ENCODE assay signal across 31 cellular contexts in genomic region chr11:63911440-63911839, GRCh38. TPM values are rescaled to one million over a fixed set of nuclear protein-coding genes. Genes with fewer than 3 reads are reported as not detected.
DNase-seq lines count a peak whose midpoint lies in the region; ATAC-seq and TF ChIP-seq lines count a peak whose summit lies in the region.
"Had no signal": no experiment of that assay in that cellular context is flagged by ENCODE, and none has a peak within 500 bp of the region (broad histone marks: within the 10 kb centered on the region; RNA-seq: fewer than 3 reads in every experiment).

No MANE protein-coding gene starts in this region.

- WGBS in ectodermal cell, 2 experiments: 67 to 73% methylated on average over 8 of the region's 8 CpGs

- TF ChIP-seq CTCF in cardiac muscle cell (IDR thresholded peaks at IDR 0.05; ENCODE audit: low read depth, low read length) (no peak), nephron (IDR thresholded peaks at IDR 0.05; ENCODE audit: unreplicated experiment in 3 of 3) (no peak), tibial artery (IDR thresholded peaks at IDR 0.05) (no peak)

- H3K36me3 ChIP-seq in cardiac muscle cell: peaks cover 5% of the 10 kb centered on the region
- H3K36me3 ChIP-seq in ectodermal cell (ENCODE audit: control insufficient read depth, insufficient read depth, low read length): peaks cover 27% of the 10 kb centered on the region
- H3K36me3 ChIP-seq in tibial artery: peaks cover 8 to 37% (median 22%) of the 10 kb centered on the region in 3 donors
- H3K36me3 ChIP-seq: uterus had no signal

- no peaks in the 10 kb centered on the region for H3K9me3 Mint-ChIP-seq in nephron
- H3K9me3 Mint-ChIP-seq: activated B cell treated with CpG ODN at 0.5 μM for 24 hours; activated naive CD4-positive, alpha-beta T cell treated with anti-CD3 and anti-CD28 coated beads, Interleukin-2, amount 50 U/mL, for 72 hours; activated T-helper 2 cell treated with anti-CD3 and anti-CD28 coated beads, Interferon-gamma antibody, Interleukin-2, Interleukin-4, amounts not matched to agents 10 μg/mL and 5 μg/mL and 100 μg/mL, durations not matched to agents 14 hours and 24 hours and 36 hours; effector memory CD8-positive, alpha-beta T cell had no signal

- H3K4me1 ChIP-seq in cardiac muscle cell (ENCODE audit: low read depth) (peaks cover 45% of the 10 kb centered on the region), ectodermal cell (ENCODE audit: control insufficient read depth, insufficient read depth, low read length) (peaks cover 67% of the 10 kb centered on the region), tibial artery (peaks cover 0 to 54% (median 48%) of the 10 kb centered on the region in 4 donors)
- H3K4me1 ChIP-seq: foreskin keratinocyte had no signal

- H3K27me3 ChIP-seq in cardiac muscle cell: no peaks in the 10 kb centered on the region
- no peaks in the 10 kb centered on the region for H3K27me3 ChIP-seq in ectodermal cell (ENCODE audit: control insufficient read depth, insufficient read depth, low read length, poor library complexity, severe bottlenecking)
- H3K27me3 ChIP-seq in tibial artery: no peaks in the 10 kb centered on the region
- H3K27me3 ChIP-seq: hepatocyte, uterus had no signal

- intact Hi-C loops in cardiac septum (cut with DNase I) (no loop called here), tibial artery (cut with DNase I; ENCODE audit: low total_unique reads) (no loop called here)

- H3K36me3 Mint-ChIP-seq in nephron (ENCODE audit: low read depth): peaks cover 7% of the 10 kb centered on the region
- H3K36me3 Mint-ChIP-seq: activated naive CD4-positive, alpha-beta T cell treated with anti-CD3 and anti-CD28 coated beads, Interleukin-2, amount 50 U/mL, for 72 hours had no signal

- H3K4me3 ChIP-seq in cardiac muscle cell: no peak overlapping the region
- no peak overlapping the region for H3K4me3 ChIP-seq in ectodermal cell (ENCODE audit: insufficient read depth, low read depth, low read length)
- no peak overlapping the region for H3K4me3 ChIP-seq in tibial artery
- H3K4me3 ChIP-seq: hepatocyte, left lung, mucosa of descending colon, smooth muscle cell, uterus had no signal

- H3K27ac ChIP-seq in cardiac muscle cell (peak overlapping the region; percentile 92), ectodermal cell (ENCODE audit: insufficient read depth, low read depth, low read length, poor library complexity, severe bottlenecking) (peak overlapping the region; percentile 72), tibial artery (peak overlapping the region; percentile 56 to 69)
- H3K27ac ChIP-seq: foreskin keratinocyte, left lung had no signal

- no peaks in the 10 kb centered on the region for H3K9me3 ChIP-seq in cardiac muscle cell (ENCODE audit: low read depth)
- H3K9me3 ChIP-seq in ectodermal cell (ENCODE audit: control insufficient read depth, low read length): no peaks in the 10 kb centered on the region
- H3K9me3 ChIP-seq in tibial artery: no peaks in the 10 kb centered on the region
- H3K9me3 ChIP-seq: left lung, mucosa of descending colon, uterus had no signal

- no peak overlapping the region for H3K4me3 Mint-ChIP-seq in nephron
- H3K4me3 Mint-ChIP-seq: activated B cell treated with CpG ODN at 0.5 μM for 24 hours; effector memory CD8-positive, alpha-beta T cell had no signal

- no peaks in the 10 kb centered on the region for H3K27me3 Mint-ChIP-seq in nephron (ENCODE audit: low read depth)
- H3K27me3 Mint-ChIP-seq: effector memory CD8-positive, alpha-beta T cell had no signal

- no peak for DNase-seq in cardiac muscle cell (ENCODE audit: low read depth in 1 of 2, low spot score in 1 of 2)
- no peak for DNase-seq in cardiac septum (ENCODE audit: low spot score)
- DNase-seq in tibial artery: no peak
- DNase-seq: activated B cell treated with CpG ODN at 0.5 μM for 24 hours; activated CD4-positive, alpha-beta T cell treated with anti-CD3 and anti-CD28 coated beads, Interleukin-2, amount 50 U/mL, for 4 hours; activated CD8-positive, alpha-beta memory T cell treated with anti-CD3 and anti-CD28 coated beads, Interleukin-2, amount 50 U/mL, for 48 hours; COR-L47; effector memory CD8-positive, alpha-beta T cell; foreskin keratinocyte; KBM-7; left lung; MM.1S; mucosa of descending colon; NCI-H1417 treated with DMSO at 0.1 percent for 48 hours; NCI-H2107; NK-92 treated with Interleukin-12 subunit alpha and Interleukin-12 subunit beta, amount 100 ng/mL, for 24 hours; SHP77 treated with DMSO at 0.1 percent for 48 hours; stimulated activated CD4-positive, alpha-beta T cell treated with anti-CD3 and anti-CD28 coated beads, Interleukin-2, amount 100 ng/mL, for 24 hours; substantia nigra; T1000; uterus had no signal

- ATAC-seq in GM21367 (IDR thresholded peaks at IDR 0.05; ENCODE audit: unreplicated experiment): no peak
- no peak for ATAC-seq in GM18502 (IDR thresholded peaks at IDR 0.05; ENCODE audit: poor library complexity, unreplicated experiment)
- no peak for ATAC-seq in HG02759 (IDR thresholded peaks at IDR 0.05; ENCODE audit: unreplicated experiment)
- ATAC-seq: activated naive CD4-positive, alpha-beta T cell treated with anti-CD3 and anti-CD28 coated beads, Interleukin-2, amount 50 U/mL, for 72 hours; effector memory CD8-positive, alpha-beta T cell; esophagus mucosa; foreskin keratinocyte; left lung; mucosa of descending colon had no signal

- peak overlapping the region in 2 of 3 experiments; percentile 11 to 68 for H3K27ac Mint-ChIP-seq in nephron
- H3K27ac Mint-ChIP-seq: activated B cell treated with CpG ODN at 0.5 μM for 24 hours had no signal

- H3K4me1 Mint-ChIP-seq in nephron: peaks cover 34% of the 10 kb centered on the region

RNA-seq across cellular contexts. Expression of gene RCOR2, which starts 5.5 kb away (rescaled TPM):
- 73.5 and 74.2 TPM in 2 replicates for total RNA-seq in cardiac muscle cell
- 34.7 and 41.0 TPM in 2 replicates for polyA plus RNA-seq in cardiac muscle cell
- total RNA-seq in cardiac septum: 4.8 TPM
- polyA plus RNA-seq in ectodermal cell (2013, experiment 1 of 4): 109 TPM
- 133 TPM for polyA plus RNA-seq in ectodermal cell (2013, experiment 2 of 4)
- 98.7 TPM for polyA plus RNA-seq in ectodermal cell (2013, experiment 3 of 4)
- 113 TPM for polyA plus RNA-seq in ectodermal cell (2013, experiment 4 of 4)
- total RNA-seq: activated B cell treated with CpG ODN at 0.5 μM for 24 hours had no signal

RNA-seq across cellular contexts. Expression of gene NAA40, which starts 27.4 kb away (rescaled TPM):
- total RNA-seq in cardiac muscle cell (56.7 and 82.7 TPM in 2 replicates), cardiac septum (19.2 TPM)
- 59.1 and 60.9 TPM in 2 replicates for polyA plus RNA-seq in cardiac muscle cell
- polyA plus RNA-seq in ectodermal cell (2013, experiment 1 of 4): 46.4 TPM
- 46.5 TPM for polyA plus RNA-seq in ectodermal cell (2013, experiment 2 of 4)
- 33.9 TPM for polyA plus RNA-seq in ectodermal cell (2013, experiment 3 of 4)
- 39.2 TPM for polyA plus RNA-seq in ectodermal cell (2013, experiment 4 of 4)

Comparison
In these comparisons a context has a peak if more than half of its experiments do, and no peak if none do; other contexts are left out.
1. RNA of gene RCOR2, which starts 5.5 kb away (total RNA-seq): 73.5 to 74.2 TPM in cardiac muscle cell; 4.8 TPM in cardiac septum (single experiment); every median in the first group is over 10 times any median in the second.
2. Peak in every context shown above with its lines, with median percentiles within 50 percentile points of each other: H3K27ac ChIP-seq.